ENCODE assay signal across 25 cellular contexts in genomic region chr2:45182667-45183620, GRCh38.
DNase-seq lines count a peak whose midpoint lies in the region; ATAC-seq and TF ChIP-seq lines count a peak whose summit lies in the region.
"Had no signal": no experiment of that assay in that cellular context is flagged by ENCODE, and none has a peak within 500 bp of the region (broad histone marks: within the 10 kb centered on the region; RNA-seq: fewer than 3 reads in every experiment).

No MANE protein-coding gene starts in this region.

- intact Hi-C loops in left cardiac atrium (cut with DNase I), result no loop called here
- intact Hi-C loops in Right ventricle myocardium inferior (cut with DNase I), result no loop called here

- ATAC-seq in left cardiac atrium (peak; percentile 22 to 86), Right ventricle myocardium inferior (no peak), GM19023 (IDR thresholded peaks at IDR 0.05; ENCODE audit: unreplicated experiment) (no peak), HG03457 (IDR thresholded peaks at IDR 0.05; ENCODE audit: unreplicated experiment) (no peak)
- no peak for ATAC-seq in activated CD4-positive, CD25-positive, alpha-beta regulatory T cell treated with anti-CD3 and anti-CD28 coated beads, Interleukin-2, amount 50 U/mL, for 24 hours
- ATAC-seq: K562, left colon, natural killer cell, pancreas, WTC11 had no signal

- DNase-seq in left cardiac atrium (no peak), Right ventricle myocardium inferior (ENCODE audit: missing footprints) (no peak), cardiac fibroblast (ENCODE audit: low read depth in 2 of 2) (peak; percentile 72 to 92), left kidney (ENCODE audit: low read depth, low spot score) (peak; percentile 51), DMS53 (lab: John Stamatoyannopoulos, UW) (no peak)
- DNase-seq: activated CD4-positive, alpha-beta memory T cell treated with anti-CD3 and anti-CD28 coated beads for 36 hours; activated gamma-delta T cell; activated T-cell treated with anti-CD3 and anti-CD28 coated beads for 4 hours; central memory CD4-positive, alpha-beta T cell; erythroblast; left colon; natural killer cell; NCI-H1694; NCI-H2171; NCI-H526; pancreas; T1000 had no signal

- TF ChIP-seq CTCF in cardiac fibroblast (IDR thresholded peaks at IDR 0.05; ENCODE audit: low read depth, low read length), result no peak

- H3K4me3 ChIP-seq in cardiac fibroblast (replicated peaks in 1 of 2; ENCODE audit: low read depth in 2 of 2, low read length in 2 of 2), result no peak overlapping the region
- H3K4me3 ChIP-seq: BLaER1, K562, pancreas, right atrium auricular region, tibial nerve had no signal

Comparison
In these comparisons a context has a peak if more than half of its experiments do, and no peak if none do; other contexts are left out.
1. ATAC-seq: peak in left cardiac atrium (2 of 2); none in Right ventricle myocardium inferior (single experiment), GM19023 (single experiment), activated CD4-positive, CD25-positive, alpha-beta regulatory T cell treated with anti-CD3 and anti-CD28 coated beads, Interleukin-2, amount 50 U/mL, for 24 hours (0 of 2) and HG03457 (single experiment).
2. DNase-seq: peak in cardiac fibroblast (2 of 2) and left kidney (single experiment); none in left cardiac atrium (single experiment), Right ventricle myocardium inferior (single experiment) and DMS53 (single experiment).